ENCODE assay signal across 22 cellular contexts in the genomic region with DNA sequence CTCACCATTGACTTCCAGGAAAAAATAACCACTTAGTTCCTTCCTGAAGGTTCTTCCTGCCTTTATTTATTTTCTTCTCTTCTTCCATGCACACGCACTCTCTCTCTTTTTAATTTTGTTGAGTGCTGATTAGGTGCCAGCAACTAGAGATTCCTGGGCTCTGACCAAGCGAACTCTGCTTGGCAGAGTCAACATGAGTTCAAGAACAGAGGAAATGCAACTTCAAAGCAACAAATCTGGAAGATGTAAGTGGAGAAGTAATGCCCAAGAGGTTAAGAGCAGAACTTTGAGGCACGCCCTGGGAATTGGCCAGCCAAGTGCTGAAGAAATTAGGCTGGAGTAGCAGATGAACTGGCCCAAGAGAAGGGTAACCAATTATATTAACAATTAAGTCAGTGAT. TPM values are rescaled to one million over a fixed set of nuclear protein-coding genes. Genes with fewer than 3 reads are reported as not detected.
"Had no signal": no experiment of that assay in that cellular context is flagged by ENCODE, and none has a peak within 500 bp of the region (broad histone marks: within the 10 kb centered on the region; RNA-seq: fewer than 3 reads in every experiment).

No MANE protein-coding gene starts in this region.

- H3K9me3 ChIP-seq: left ventricle myocardium inferior, mucosa of descending colon, ovary, right atrium auricular region, right lobe of liver, transverse colon, upper lobe of left lung had no signal

- H3K36me3 ChIP-seq: left ventricle myocardium inferior, ovary, right atrium auricular region, right lobe of liver, transverse colon, upper lobe of left lung had no signal

- H3K4me3 ChIP-seq: left ventricle myocardium inferior, lung, mucosa of descending colon, ovary, right atrium auricular region, right lobe of liver, smooth muscle cell, transverse colon, upper lobe of left lung had no signal

- DNase-seq: hypothalamus; immature natural killer cell; kidney; left colon; left ventricle myocardium inferior; midbrain; mucosa of descending colon; naive thymus-derived CD4-positive, alpha-beta T cell; right lobe of liver; stimulated activated CD4-positive, alpha-beta T cell treated with anti-CD3 and anti-CD28 coated beads, Interleukin-1b, Interleukin-23, amount 100 ng/mL, for 48 hours; stimulated activated CD4-positive, alpha-beta T cell treated with anti-CD3 and anti-CD28 coated beads, Interleukin-2, amount 100 ng/mL, for 48 hours; stimulated activated CD4-positive, alpha-beta T cell treated with anti-CD3 and anti-CD28 coated beads, Interleukin-4, amount 100 ng/mL, for 4 hours; stimulated activated CD8-positive, alpha-beta memory T cell treated with anti-CD3 and anti-CD28 coated beads, Interleukin-4, amount 100 ng/mL, for 48 hours; stimulated activated naive CD4-positive, alpha-beta T cell treated with Interleukin-2 at 50 U/mL for 16 hours; stimulated activated naive CD8-positive, alpha-beta T cell treated with anti-CD3 and anti-CD28 coated beads, Interleukin-15, amount 100 ng/mL, for 72 hours; substantia nigra; transverse colon; upper lobe of left lung had no signal

- H3K4me1 ChIP-seq: left ventricle myocardium inferior, right atrium auricular region, right lobe of liver, transverse colon, upper lobe of left lung had no signal

- H3K27me3 ChIP-seq: ovary, right atrium auricular region, right lobe of liver, upper lobe of left lung had no signal

- H3K27ac ChIP-seq: left ventricle myocardium inferior, ovary, right atrium auricular region, right lobe of liver, transverse colon, upper lobe of left lung had no signal

- H3K4me2 ChIP-seq: smooth muscle cell had no signal

RNA-seq across cellular contexts. Expression of a gene that starts 8.5 kb away (rescaled TPM):
- total RNA-seq: naive thymus-derived CD4-positive, alpha-beta T cell; right lobe of liver had no signal
